In the genomic region with DNA sequence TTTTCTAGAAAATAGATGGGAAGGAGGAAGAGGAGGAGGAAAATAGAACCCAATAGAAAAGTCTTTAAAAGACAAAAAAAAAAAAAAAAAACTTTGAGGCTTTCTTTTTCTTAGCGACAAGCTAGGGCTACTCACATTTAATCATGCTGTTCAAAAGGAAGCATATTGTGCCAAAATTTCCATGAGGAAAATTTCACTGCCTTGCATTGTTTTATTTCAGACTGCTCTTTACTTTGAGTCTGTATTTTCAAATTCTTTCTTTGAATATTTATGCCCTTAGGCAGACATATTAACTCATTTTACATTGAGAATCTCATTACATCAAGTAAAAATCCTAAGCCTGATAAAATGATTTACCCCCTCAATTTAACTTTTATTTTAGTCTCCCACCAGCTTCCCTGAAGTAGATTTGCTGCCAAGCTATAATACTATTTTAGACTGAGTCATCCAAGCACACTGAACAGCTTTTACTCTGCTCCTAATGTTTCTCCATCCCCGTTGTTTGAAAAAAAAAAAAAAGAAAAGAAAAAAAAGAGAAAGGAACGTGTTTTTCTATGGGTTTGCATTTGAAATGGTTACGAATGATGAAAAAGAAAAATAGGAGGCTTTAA, we compare ENCODE assay signal across 9 cellular contexts.
A peak's percentile ranks its signal among the peaks of the same experiment; 100 is the strongest.
DNase-seq lines count a peak whose midpoint lies in the region; ATAC-seq, FAIRE-seq and TF ChIP-seq lines count a peak whose summit lies in the region.
"Had no signal": no experiment of that assay in that cellular context is flagged by ENCODE, and none has a peak within 500 bp of the region (broad histone marks: within the 10 kb centered on the region; RNA-seq: fewer than 3 reads in every experiment).

No MANE protein-coding gene starts in this region.

- BruUV-seq in HepG2 (replicated peaks; lab: Mats Ljungman, UMichigan) = no TSS peak

- in situ Hi-C loops in brain microvascular endothelial cell (cut with HindIII; ENCODE audit: low pct_ligation_motif_present, low sequenced_read_pairs) (no loop called here), HepG2 (cut with HindIII; ENCODE audit: extremely low pct_ligation_motif_present, low pct_unique_long_range_greater_than_20kb) (no loop called here)

- no peaks in the 10 kb centered on the region for H3K27me3 ChIP-seq in brain microvascular endothelial cell (replicated peaks)
- no peaks in the 10 kb centered on the region for H3K27me3 ChIP-seq in thoracic aorta (replicated peaks; ENCODE audit: insufficient read depth)
- H3K27me3 ChIP-seq in HepG2 (ENCODE audit: control insufficient read depth in 1 of 2, insufficient read depth in 2 of 2, low read length in 2 of 2) = no peaks in the 10 kb centered on the region

- 97% methylated on average over 4 of the region's 4 CpGs for WGBS in HepG2 (ENCODE audit: low lambda C conversion rate)

- H3K4me1 ChIP-seq in thoracic aorta (ENCODE audit: control insufficient read depth in 1 of 2, low read depth in 2 of 2) = peaks cover 2 to 30% of the 10 kb centered on the region in 2 donors
- H3K4me1 ChIP-seq in HepG2 (ENCODE audit: insufficient read depth, low read length) = peaks cover 70% of the 10 kb centered on the region

- H3K4me2 ChIP-seq in HepG2 (ENCODE audit: low read depth, low read length) = no peak overlapping the region

- no peak for TF ChIP-seq RAD21 in HepG2 (CRISPR knock-in tag; IDR thresholded peaks at IDR 0.05)

- TF ChIP-seq POLR2A in GM18505 (IDR thresholded peaks at IDR 0.05; ENCODE audit: borderline replicate concordance, extremely low read depth, insufficient read depth, insufficient read length) (no peak), HepG2 (IDR thresholded peaks at IDR 0.05; ENCODE audit: insufficient read depth in 1 of 2, low read depth in 2 of 2, low read length in 2 of 2) (no peak)

- H3K4me3 ChIP-seq in brain microvascular endothelial cell (ENCODE audit: low read depth, low read length) = no peak overlapping the region
- peak overlapping the region; percentile 48 for H3K4me3 ChIP-seq in thoracic aorta
- H3K4me3 ChIP-seq in HepG2 (replicated peaks in 1 of 3; ENCODE audit: insufficient read depth in 1 of 3, low read depth in 2 of 3, low read length in 3 of 3) = no peak overlapping the region

- no peaks in the 10 kb centered on the region for H4K20me1 ChIP-seq in HepG2 (ENCODE audit: insufficient read depth, low read length)

- H3K27ac ChIP-seq in brain microvascular endothelial cell (peak overlapping the region; percentile 5), thoracic aorta (peak overlapping the region; percentile 72 to 80), HepG2 (ENCODE audit: extremely low read length, insufficient read depth, low read length) (no peak overlapping the region)

- POLR2A ChIA-PET in HepG2 (lab: Yijun Ruan, JAX) = no interaction called here

- ATAC-seq in thoracic aorta (ENCODE audit: insufficient number of reproducible peaks, low FRiP score, low read depth) (peak; percentile 10), GM18505 (IDR thresholded peaks at IDR 0.05; ENCODE audit: unreplicated experiment) (no peak), HepG2 (no peak)

- no peak for FAIRE-seq in HepG2 (lab: Jason Lieb, UNC)

- H3K36me3 ChIP-seq in brain microvascular endothelial cell (replicated peaks) = no peaks in the 10 kb centered on the region
- no peaks in the 10 kb centered on the region for H3K36me3 ChIP-seq in thoracic aorta
- H3K36me3 ChIP-seq in HepG2 (replicated peaks in 1 of 2; ENCODE audit: control insufficient read depth in 1 of 2, insufficient read depth in 2 of 2, low read length in 2 of 2) = peaks cover 1 to 4% of the 10 kb centered on the region in 2 experiments; a peak in 2 of 5 replicates

- H2AFZ ChIP-seq in HepG2 (ENCODE audit: low read length) = no peak overlapping the region

- H3K9ac ChIP-seq in HepG2 (ENCODE audit: insufficient read depth, low read depth, low read length) = no peak overlapping the region

- H3K79me2 ChIP-seq in HepG2 (ENCODE audit: insufficient read depth, low read length) = no peaks in the 10 kb centered on the region

- no peaks in the 10 kb centered on the region for H3K9me3 ChIP-seq in thoracic aorta
- H3K9me3 ChIP-seq in HepG2 (ENCODE audit: low read length) = no peaks in the 10 kb centered on the region

- TF ChIP-seq EP300 in HepG2 (IDR thresholded peaks at IDR 0.05; ENCODE audit: low read depth in 2 of 2, low read length in 2 of 2) = no peak
- TF ChIP-seq EP300 in HepG2 (CRISPR knock-in tag; IDR thresholded peaks at IDR 0.05; ENCODE audit: borderline replicate concordance) = no peak

- DNase-seq in NCI-H82 (lab: John Stamatoyannopoulos, UW) (peak; percentile 25), NCI-H82 treated with DMSO at 0.1 percent for 48 hours (lab: John Stamatoyannopoulos, UW; ENCODE audit: unreplicated experiment) (no peak), brain microvascular endothelial cell (no peak), inferior parietal cortex (ENCODE audit: extremely low spot score) (peak; percentile 22), thoracic aorta (ENCODE audit: low spot score) (no peak), OCI-M1 (lab: John Stamatoyannopoulos, UW) (no peak), HepG2 (ENCODE audit: low spot score) (no peak)
- DNase-seq: KBM-7 had no signal

- intact Hi-C loops in HepG2 (cut with micrococcal nuclease; ENCODE audit: unreplicated experiment) = no loop called here

- CTCF ChIA-PET in HepG2 (lab: Yijun Ruan, JAX; ENCODE audit: low intra/inter-chr PET ratio, low total read pairs) = no interaction called here

- TF ChIP-seq CTCF in brain microvascular endothelial cell (IDR thresholded peaks at IDR 0.05; ENCODE audit: low read depth, low read length, missing control alignments) (no peak), thoracic aorta (IDR thresholded peaks at IDR 0.05) (no peak), HepG2 (CRISPR knock-in tag; IDR thresholded peaks at IDR 0.05) (no peak)

TF ChIP-seq in HepG2, 621 proteins besides CTCF, POLR2A, EP300 and RAD21:
- TF ChIP-seq, protein P1, sequence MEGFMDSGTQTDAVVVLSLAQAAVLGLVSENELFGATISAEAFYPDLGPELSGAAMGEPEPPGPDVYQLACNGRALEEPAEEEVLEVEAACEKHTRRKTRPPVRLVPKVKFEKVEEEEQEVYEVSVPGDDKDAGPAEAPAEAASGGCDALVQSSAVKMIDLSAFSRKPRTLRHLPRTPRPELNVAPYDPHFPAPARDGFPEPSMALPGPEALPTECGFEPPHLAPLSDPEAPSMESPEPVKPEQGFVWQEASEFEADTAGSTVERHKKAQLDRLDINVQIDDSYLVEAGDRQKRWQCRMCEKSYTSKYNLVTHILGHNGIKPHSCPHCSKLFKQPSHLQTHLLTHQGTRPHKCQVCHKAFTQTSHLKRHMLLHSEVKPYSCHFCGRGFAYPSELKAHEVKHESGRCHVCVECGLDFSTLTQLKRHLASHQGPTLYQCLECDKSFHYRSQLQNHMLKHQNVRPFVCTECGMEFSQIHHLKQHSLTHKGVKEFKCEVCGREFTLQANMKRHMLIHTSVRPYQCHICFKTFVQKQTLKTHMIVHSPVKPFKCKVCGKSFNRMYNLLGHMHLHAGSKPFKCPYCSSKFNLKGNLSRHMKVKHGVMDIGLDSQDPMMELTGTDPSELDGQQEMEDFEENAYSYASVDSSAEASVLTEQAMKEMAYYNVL (CRISPR knock-in tag; IDR thresholded peaks at IDR 0.05; ENCODE audit: borderline replicate concordance) = no peak
- TF ChIP-seq, protein P2, sequence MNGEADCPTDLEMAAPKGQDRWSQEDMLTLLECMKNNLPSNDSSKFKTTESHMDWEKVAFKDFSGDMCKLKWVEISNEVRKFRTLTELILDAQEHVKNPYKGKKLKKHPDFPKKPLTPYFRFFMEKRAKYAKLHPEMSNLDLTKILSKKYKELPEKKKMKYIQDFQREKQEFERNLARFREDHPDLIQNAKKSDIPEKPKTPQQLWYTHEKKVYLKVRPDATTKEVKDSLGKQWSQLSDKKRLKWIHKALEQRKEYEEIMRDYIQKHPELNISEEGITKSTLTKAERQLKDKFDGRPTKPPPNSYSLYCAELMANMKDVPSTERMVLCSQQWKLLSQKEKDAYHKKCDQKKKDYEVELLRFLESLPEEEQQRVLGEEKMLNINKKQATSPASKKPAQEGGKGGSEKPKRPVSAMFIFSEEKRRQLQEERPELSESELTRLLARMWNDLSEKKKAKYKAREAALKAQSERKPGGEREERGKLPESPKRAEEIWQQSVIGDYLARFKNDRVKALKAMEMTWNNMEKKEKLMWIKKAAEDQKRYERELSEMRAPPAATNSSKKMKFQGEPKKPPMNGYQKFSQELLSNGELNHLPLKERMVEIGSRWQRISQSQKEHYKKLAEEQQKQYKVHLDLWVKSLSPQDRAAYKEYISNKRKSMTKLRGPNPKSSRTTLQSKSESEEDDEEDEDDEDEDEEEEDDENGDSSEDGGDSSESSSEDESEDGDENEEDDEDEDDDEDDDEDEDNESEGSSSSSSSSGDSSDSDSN (CRISPR knock-in tag; IDR thresholded peaks at IDR 0.05) = no peak
- TF ChIP-seq NFKB2 (CRISPR knock-in tag; IDR thresholded peaks at IDR 0.05; ENCODE audit: borderline replicate concordance) = no peak
- no peak for TF ChIP-seq KMT2B (CRISPR knock-in tag; IDR thresholded peaks at IDR 0.05)
- TF ChIP-seq ZZZ3 (CRISPR knock-in tag; IDR thresholded peaks at IDR 0.05; ENCODE audit: borderline replicate concordance) = no peak
- TF ChIP-seq, protein P3, sequence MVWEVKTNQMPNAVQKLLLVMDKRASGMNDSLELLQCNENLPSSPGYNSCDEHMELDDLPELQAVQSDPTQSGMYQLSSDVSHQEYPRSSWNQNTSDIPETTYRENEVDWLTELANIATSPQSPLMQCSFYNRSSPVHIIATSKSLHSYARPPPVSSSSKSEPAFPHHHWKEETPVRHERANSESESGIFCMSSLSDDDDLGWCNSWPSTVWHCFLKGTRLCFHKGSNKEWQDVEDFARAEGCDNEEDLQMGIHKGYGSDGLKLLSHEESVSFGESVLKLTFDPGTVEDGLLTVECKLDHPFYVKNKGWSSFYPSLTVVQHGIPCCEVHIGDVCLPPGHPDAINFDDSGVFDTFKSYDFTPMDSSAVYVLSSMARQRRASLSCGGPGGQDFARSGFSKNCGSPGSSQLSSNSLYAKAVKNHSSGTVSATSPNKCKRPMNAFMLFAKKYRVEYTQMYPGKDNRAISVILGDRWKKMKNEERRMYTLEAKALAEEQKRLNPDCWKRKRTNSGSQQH (CRISPR knock-in tag; IDR thresholded peaks at IDR 0.05; ENCODE audit: low read depth) = no peak

Comparison
In these comparisons a context has a peak if more than half of its experiments do, and no peak if none do; other contexts are left out.
1. DNase-seq: peak in NCI-H82 (single experiment) and inferior parietal cortex (single experiment); none in NCI-H82 treated with DMSO at 0.1 percent for 48 hours (single experiment), brain microvascular endothelial cell (single experiment), thoracic aorta (single experiment), OCI-M1 (single experiment) and HepG2 (single experiment).